Comparison of ENCODE assay signal across 8 cellular contexts in the genomic region with DNA sequence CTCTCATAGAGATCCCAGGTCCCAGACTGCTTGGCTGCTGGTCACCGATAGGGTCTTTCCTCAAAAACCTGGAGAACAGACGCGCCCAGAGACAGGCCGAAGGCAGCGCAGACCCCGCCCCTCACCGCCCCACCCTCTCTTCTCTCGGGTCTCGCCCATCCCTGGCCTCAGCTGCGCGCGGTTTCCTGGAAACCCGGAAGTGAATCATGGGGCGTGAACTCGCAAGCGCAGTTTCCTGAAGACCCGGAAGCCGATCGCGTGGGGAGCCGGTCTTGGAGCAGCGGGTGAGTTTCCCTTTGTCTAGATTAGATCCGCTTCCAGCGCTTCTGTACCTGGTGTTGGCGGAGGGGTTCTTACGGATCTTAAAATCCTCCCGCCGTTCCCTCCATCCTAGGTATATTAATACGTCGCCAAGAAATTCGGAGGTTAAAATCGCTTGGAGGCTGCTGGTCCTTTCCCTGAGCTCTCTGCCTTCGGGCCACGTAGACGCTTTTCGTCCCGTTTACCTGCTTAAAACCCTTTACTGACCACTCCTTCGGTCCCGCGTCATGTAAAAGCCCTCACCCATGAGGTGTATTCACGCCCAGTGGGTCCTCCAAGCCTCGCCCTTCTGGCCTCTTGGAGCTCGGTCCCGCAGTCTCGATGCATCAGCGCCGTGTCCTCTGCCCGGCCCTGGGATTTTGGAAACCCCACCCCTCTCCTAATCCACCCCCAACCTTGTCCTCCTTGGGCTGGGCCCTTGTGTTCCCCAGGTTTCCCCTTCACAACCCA. TPM values are rescaled to one million over a fixed set of nuclear protein-coding genes. Genes with fewer than 3 reads are reported as not detected.
DNase-seq lines count a peak whose midpoint lies in the region; ATAC-seq and TF ChIP-seq lines count a peak whose summit lies in the region.

Gene ZNF578, plus strand, starts transcription at position 230 of the 771 bp plus-strand sequence. CDS start 48,293 bp downstream, outside the sequence.

- ATAC-seq in GM21390 (IDR thresholded peaks at IDR 0.05; ENCODE audit: unreplicated experiment): no peak

- H3K27ac Mint-ChIP-seq in activated naive CD4-positive, alpha-beta T cell treated with anti-CD3 and anti-CD28 coated beads, Interleukin-2, amount 10 ng/mL, durations not matched to agents 7 days and 5 days: peak within 1 kb of the TSS; percentile 86

- H3K4me3 Mint-ChIP-seq in activated naive CD4-positive, alpha-beta T cell treated with anti-CD3 and anti-CD28 coated beads, Interleukin-2, amount 10 ng/mL, durations not matched to agents 7 days and 5 days: peak within 1 kb of the TSS; percentile 79

- peaks cover 40% of the 10 kb centered on the region for H3K36me3 Mint-ChIP-seq in activated naive CD4-positive, alpha-beta T cell treated with anti-CD3 and anti-CD28 coated beads, Interleukin-2, amount 10 ng/mL, durations not matched to agents 7 days and 5 days

- 1% methylated on average over 33 to 48 of the region's 48 CpGs for WGBS in testis, 2 donors

- H3K27ac ChIP-seq in RWPE1 (no peak within 1 kb of the TSS), testis (peak within 1 kb of the TSS in 1 of 2 donors; percentile 34)

- peaks cover 3% of the 10 kb centered on the region for H3K27me3 Mint-ChIP-seq in activated naive CD4-positive, alpha-beta T cell treated with anti-CD3 and anti-CD28 coated beads, Interleukin-2, amount 10 ng/mL, durations not matched to agents 7 days and 5 days

- H3K4me1 ChIP-seq in testis: peaks cover 5% of the 10 kb centered on the region

- H3K4me3 ChIP-seq in testis: peak within 1 kb of the TSS; percentile 67 to 76

- no peaks in the 10 kb centered on the region for H3K9me3 ChIP-seq in testis

- TF ChIP-seq CTCF in RWPE1 (conservative IDR thresholded peaks at IDR 0.05; ENCODE audit: low read depth) (no peak), testis (IDR thresholded peaks at IDR 0.05) (no peak)

- no peaks in the 10 kb centered on the region for H3K27me3 ChIP-seq in testis

- H3K36me3 ChIP-seq in testis (ENCODE audit: low read depth, missing control alignments): no peaks in the 10 kb centered on the region

- POLR2A ChIA-PET in RWPE1 (lab: Yijun Ruan, JAX; ENCODE audit: low non-redundant PET): no interaction called here

- CTCF ChIA-PET in RWPE1 (lab: Yijun Ruan, JAX): no interaction called here
- CTCF ChIA-PET in activated naive CD4-positive, alpha-beta T cell treated with anti-CD3 and anti-CD28 coated beads, Interleukin-2, amount 10 ng/mL, durations not matched to agents 7 days and 5 days (lab: Charles Lee): no interaction called here

- no peak for TF ChIP-seq POLR2A in testis (IDR thresholded peaks at IDR 0.05)

- H3K9me3 Mint-ChIP-seq in activated naive CD4-positive, alpha-beta T cell treated with anti-CD3 and anti-CD28 coated beads, Interleukin-2, amount 10 ng/mL, durations not matched to agents 7 days and 5 days: peaks cover 72% of the 10 kb centered on the region

- peaks cover 18% of the 10 kb centered on the region for H3K4me1 Mint-ChIP-seq in activated naive CD4-positive, alpha-beta T cell treated with anti-CD3 and anti-CD28 coated beads, Interleukin-2, amount 10 ng/mL, durations not matched to agents 7 days and 5 days

- intact Hi-C loops in testis (cut with DNase I; ENCODE audit: low total_unique reads): no loop called here

- peak; percentile 77 for DNase-seq in Daoy (ENCODE audit: low read depth)
- DNase-seq in RWPE1 (ENCODE audit: low spot score): peak; percentile 13
- DNase-seq in activated naive CD4-positive, alpha-beta T cell treated with anti-CD3 and anti-CD28 coated beads, Interleukin-2, amount 10 ng/mL, durations not matched to agents 7 days and 5 days: peak; percentile 87
- peak; percentile 25 for DNase-seq in glomerular visceral epithelial cell (ENCODE audit: extremely low spot score)
- peak; percentile 56 for DNase-seq in pons (ENCODE audit: low spot score)
- DNase-seq in testis: peak; percentile 94
- no peak for DNase-seq in NCI-H1694 (lab: John Stamatoyannopoulos, UW)

RNA-seq across cellular contexts. Expression of gene ZNF578, which starts in this region (rescaled TPM):
- 1.4 and 1.6 TPM in 2 replicates for total RNA-seq in Daoy (2014; rRNA removed; shearing (Covaris generic))
- 10 to 100 TPM; 18.0 to 23.1 TPM for total RNA-seq in testis
- polyA plus RNA-seq in testis (ENCODE audit: insufficient read depth, low read depth, low replicate concordance): 12.2 TPM
